In the genomic region with DNA sequence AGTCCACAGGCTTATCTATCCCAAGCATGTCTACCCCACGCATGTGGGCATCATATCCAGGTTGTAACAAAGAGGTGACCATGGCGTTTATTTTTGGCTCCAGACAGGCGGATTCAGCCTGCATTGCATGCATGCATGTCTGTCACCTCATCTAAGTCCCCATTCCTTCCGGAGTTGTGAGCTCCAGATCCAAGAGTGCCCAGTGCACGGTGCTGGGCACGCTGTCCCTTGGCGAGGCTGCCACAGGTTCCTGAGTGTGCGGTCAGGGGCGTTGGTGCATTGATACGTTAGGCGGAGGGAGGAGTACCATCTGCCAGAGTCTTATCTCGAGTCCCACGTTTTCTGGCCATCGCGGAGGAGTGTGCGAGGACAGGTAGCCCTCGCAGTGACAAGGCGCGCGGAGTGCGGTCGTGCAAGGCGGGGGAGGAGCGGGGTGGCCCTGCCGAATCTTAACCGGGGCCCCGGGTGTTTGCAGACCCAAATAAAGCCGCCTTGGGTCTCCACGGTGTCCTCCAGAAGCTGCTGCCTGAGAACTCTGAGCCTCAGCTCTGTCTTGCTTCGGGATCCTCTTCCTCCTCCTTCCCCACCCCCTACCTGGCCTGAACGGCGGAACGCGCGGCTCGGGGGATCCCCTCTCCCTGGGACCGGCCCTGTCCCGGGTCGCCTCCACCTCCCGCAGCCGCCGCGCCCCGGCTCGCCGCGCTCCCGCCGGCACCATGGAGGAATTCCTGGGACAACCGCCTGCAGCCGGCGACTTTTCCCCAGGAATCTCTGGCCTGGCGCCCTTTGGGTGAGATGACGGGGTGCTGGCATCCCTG, we compare ENCODE assay signal across 9 cellular contexts. TPM values are rescaled to one million over a fixed set of nuclear protein-coding genes. Genes with fewer than 3 reads are reported as not detected.
DNase-seq lines count a peak whose midpoint lies in the region; ATAC-seq and TF ChIP-seq lines count a peak whose summit lies in the region.
"Had no signal": no experiment of that assay in that cellular context is flagged by ENCODE, and none has a peak within 500 bp of the region (broad histone marks: within the 10 kb centered on the region; RNA-seq: fewer than 3 reads in every experiment).

No MANE protein-coding gene starts in this region.

- H3K36me3 ChIP-seq in ES-I3 (ENCODE audit: insufficient read depth, low read length) (no peaks in the 10 kb centered on the region), neural progenitor cell (no peaks in the 10 kb centered on the region)

- H3K79me2 ChIP-seq in neural progenitor cell (ENCODE audit: low read depth): no peaks in the 10 kb centered on the region

- DNase-seq in caudate nucleus (lab: John Stamatoyannopoulos, UW) (peak in 19 of 61 donors; percentile 5 to 71 (median 40)), neural progenitor cell (ENCODE audit: low spot score) (peak; percentile 61), GDM1 (lab: John Stamatoyannopoulos, UW) (no peak), epidermal melanocyte (ENCODE audit: insufficient read length, low spot score) (no peak)
- DNase-seq in activated CD4-positive, alpha-beta T cell treated with anti-CD3 and anti-CD28 coated beads for 48 hours: no peak

- H3K4me2 ChIP-seq in neural progenitor cell: peak overlapping the region; percentile 77

- peaks cover 7% of the 10 kb centered on the region for H3K4me1 Mint-ChIP-seq in neural progenitor cell

- H4K20me1 ChIP-seq in neural progenitor cell (ENCODE audit: low read depth): no peaks in the 10 kb centered on the region

- H3K9ac ChIP-seq in ES-I3 (ENCODE audit: low read depth, low read length) (peak overlapping the region; percentile 68), neural progenitor cell (no peak overlapping the region)

- no peak for TF ChIP-seq CTCF in neural progenitor cell (IDR thresholded peaks at IDR 0.05)

- H3K27me3 ChIP-seq in neural progenitor cell: peaks cover 69% of the 10 kb centered on the region

- H3F3A ChIP-seq in neural progenitor cell (ENCODE audit: low read depth): peaks cover 11% of the 10 kb centered on the region

- H3K27ac ChIP-seq in caudate nucleus (ENCODE audit: low read depth, low read length) (peak overlapping the region; percentile 55), neural progenitor cell (no peak overlapping the region)

- peaks cover 20% of the 10 kb centered on the region for H3K27me3 Mint-ChIP-seq in neural progenitor cell (ENCODE audit: insufficient read depth, low read depth)

- H3K36me3 Mint-ChIP-seq in neural progenitor cell: no peaks in the 10 kb centered on the region

- H3K9me3 Mint-ChIP-seq in neural progenitor cell: no peaks in the 10 kb centered on the region

- no peak overlapping the region for H3K27ac Mint-ChIP-seq in neural progenitor cell

- peak; percentile 27 for ATAC-seq in HG02884 (IDR thresholded peaks at IDR 0.05; ENCODE audit: unreplicated experiment)
- no peak for ATAC-seq in GM18861 (IDR thresholded peaks at IDR 0.05; ENCODE audit: unreplicated experiment)
- ATAC-seq: HCT116 had no signal

- H3K4me1 ChIP-seq in ES-I3 (ENCODE audit: insufficient read depth, low read length) (no peaks in the 10 kb centered on the region), neural progenitor cell (peaks cover 12% of the 10 kb centered on the region)

- no peaks in the 10 kb centered on the region for H3K9me3 ChIP-seq in ES-I3 (ENCODE audit: control insufficient read depth, insufficient read depth, low read length)
- H3K9me3 ChIP-seq in neural progenitor cell (ENCODE audit: low read depth): no peaks in the 10 kb centered on the region

- H3K4me3 Mint-ChIP-seq in neural progenitor cell: peak overlapping the region; percentile 95

- H2AFZ ChIP-seq in neural progenitor cell (replicated peaks): peak overlapping the region; percentile 64

- H3K4me3 ChIP-seq in neural progenitor cell: peak overlapping the region; percentile 62

RNA-seq across cellular contexts. Expression of gene GALNTL6, which starts 0.6 kb away (rescaled TPM):
- 0.12 and 0.15 TPM in 2 replicates for total RNA-seq in neural progenitor cell (ENCODE audit: low replicate concordance)
